ENCODE assay signal across 8 cellular contexts in the genomic region with DNA sequence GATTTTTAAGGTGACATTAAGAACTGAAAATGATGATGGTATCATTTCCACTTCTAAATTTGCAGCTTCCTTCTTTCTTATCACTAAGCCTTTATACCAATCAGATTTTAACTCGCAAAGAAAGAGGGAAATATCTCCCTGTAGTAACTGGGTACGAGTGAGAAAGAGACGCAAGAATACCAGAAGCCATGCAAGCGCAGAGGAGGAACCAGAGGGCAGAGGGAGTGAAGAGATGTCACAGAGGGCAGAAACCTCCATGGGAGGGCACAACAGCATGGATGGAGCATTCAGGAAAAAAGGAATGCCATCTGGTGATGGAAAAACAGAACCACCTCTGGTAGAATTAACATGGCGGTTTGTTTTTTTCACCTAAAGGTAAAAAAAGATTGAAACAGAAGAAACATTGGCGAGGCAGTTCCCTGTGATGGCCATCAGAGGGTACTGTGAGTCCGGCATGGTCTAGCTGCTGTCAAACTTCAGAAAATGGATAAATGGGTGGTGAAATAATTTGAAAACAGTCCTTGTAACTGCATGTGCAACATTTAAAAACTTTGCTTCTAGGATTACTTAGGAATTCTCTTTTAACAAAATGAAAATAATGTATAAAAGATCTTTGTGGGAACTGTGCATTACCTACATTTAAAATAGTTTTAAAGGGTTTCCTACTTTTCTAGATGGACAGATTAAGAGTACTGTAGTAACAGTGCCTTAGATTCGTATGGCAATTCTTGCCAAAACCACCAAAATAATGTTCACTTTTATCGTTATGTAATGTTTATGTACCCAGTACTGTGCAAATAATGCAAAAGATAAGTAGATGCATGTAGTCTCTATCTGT.
A peak's percentile ranks its signal among the peaks of the same experiment; 100 is the strongest.
DNase-seq lines count a peak whose midpoint lies in the region; ATAC-seq, FAIRE-seq and TF ChIP-seq lines count a peak whose summit lies in the region.

No MANE protein-coding gene starts in this region.

- intact Hi-C loops in pancreas (cut with DNase I): no loop called here

- 65 to 70% methylated on average over 9 of the region's 9 CpGs for WGBS in pancreas, 2 donors

- H3K79me2 ChIP-seq in OCI-LY1 (ENCODE audit: insufficient read depth, low read length): no peaks in the 10 kb centered on the region

- no peak for FAIRE-seq in pancreas (lab: Jason Lieb, UNC)

- TF ChIP-seq CTCF in OCI-LY1 (IDR thresholded peaks at IDR 0.05; ENCODE audit: low read length) (peak; percentile 95), epithelial cell of proximal tubule (conservative IDR thresholded peaks at IDR 0.05; ENCODE audit: low read depth, low read length) (peak; percentile 82), pancreas (IDR thresholded peaks at IDR 0.05) (peak in 3 of 4 donors; percentile 35 to 45 (median 37))

- H3K4me1 ChIP-seq in OCI-LY1 (ENCODE audit: insufficient read depth, low read length, severe bottlenecking) (peaks cover 7% of the 10 kb centered on the region), pancreas (peaks cover 0 to 9% (median 9%) of the 10 kb centered on the region in 3 donors)

- H3F3A ChIP-seq in OCI-LY1 (ENCODE audit: insufficient read depth, low read length): no peaks in the 10 kb centered on the region

- no peaks in the 10 kb centered on the region for H3K9me2 ChIP-seq in OCI-LY1 (ENCODE audit: low read depth, low read length)

- H3K27ac ChIP-seq in OCI-LY1 (ENCODE audit: low read depth, low read length, poor library complexity, severe bottlenecking) (no peak overlapping the region), pancreas (no peak overlapping the region)

- ATAC-seq in GM21515 (IDR thresholded peaks at IDR 0.05; ENCODE audit: unreplicated experiment): peak; percentile 49
- peak; percentile 66 to 84 (median 79) for ATAC-seq in pancreas
- ATAC-seq in GM18517 (IDR thresholded peaks at IDR 0.05; ENCODE audit: unreplicated experiment): no peak
- no peak for ATAC-seq in HG02610 (IDR thresholded peaks at IDR 0.05; ENCODE audit: unreplicated experiment)

- DNase-seq in CD1c-positive myeloid dendritic cell (ENCODE audit: extremely low spot score) (peak; percentile 20), epithelial cell of proximal tubule (ENCODE audit: low read depth) (no peak), pancreas (no peak), cerebellum (ENCODE audit: low spot score) (no peak)

- H3K36me3 ChIP-seq in OCI-LY1 (ENCODE audit: insufficient read depth, low read length) (no peaks in the 10 kb centered on the region), pancreas (no peaks in the 10 kb centered on the region)

- no peaks in the 10 kb centered on the region for H4K20me1 ChIP-seq in OCI-LY1 (ENCODE audit: insufficient read depth, low read length)

- H3K27me3 ChIP-seq in OCI-LY1 (ENCODE audit: insufficient read depth, low read length) (no peaks in the 10 kb centered on the region), pancreas (no peaks in the 10 kb centered on the region)

- H3K9me3 ChIP-seq in OCI-LY1 (ENCODE audit: low read length): no peaks in the 10 kb centered on the region
- H3K9me3 ChIP-seq in pancreas: no peaks in the 10 kb centered on the region

- H2AFZ ChIP-seq in OCI-LY1 (ENCODE audit: low read length): peak overlapping the region; percentile 93

- H3K4me2 ChIP-seq in OCI-LY1 (ENCODE audit: low read length): peak overlapping the region; percentile 69

- H3K4me3 ChIP-seq in OCI-LY1 (ENCODE audit: low read depth, low read length, poor library complexity, severe bottlenecking) (peak overlapping the region; percentile 44), epithelial cell of proximal tubule (ENCODE audit: low read depth, low read length) (no peak overlapping the region), pancreas (no peak overlapping the region)

- peak overlapping the region; percentile 48 for H3K9ac ChIP-seq in OCI-LY1 (ENCODE audit: low read length)

Comparison
In these comparisons a context has a peak if more than half of its experiments do, and no peak if none do; other contexts are left out.
1. ATAC-seq: peak in GM21515 (single experiment) and pancreas (4 of 4); none in GM18517 (single experiment) and HG02610 (single experiment).
2. CTCF ChIP-seq: peak in every context shown above with its lines; median percentile 95 in OCI-LY1; 82 in epithelial cell of proximal tubule; 37 in pancreas.